In genomic region chr11:79087238-79087956, GRCh38 we compare ENCODE assay signal across 13 cellular contexts.
DNase-seq lines count a peak whose midpoint lies in the region; ATAC-seq and TF ChIP-seq lines count a peak whose summit lies in the region.
"Had no signal": no experiment of that assay in that cellular context is flagged by ENCODE, and none has a peak within 500 bp of the region (broad histone marks: within the 10 kb centered on the region; RNA-seq: fewer than 3 reads in every experiment).

No MANE protein-coding gene starts in this region.

- H3K36me3 Mint-ChIP-seq in nephron (ENCODE audit: low read depth) = no peaks in the 10 kb centered on the region

- peak overlapping the region; percentile 82 to 94 (median 93) for H3K27ac Mint-ChIP-seq in nephron
- H3K27ac Mint-ChIP-seq: activated CD4-positive, alpha-beta memory T cell treated with anti-CD3 and anti-CD28 coated beads, Interleukin-2, amount 10 ng/mL, durations not matched to agents 7 days and 5 days had no signal

- peak overlapping the region in 2 of 3 experiments; percentile 16 to 41 for H3K4me3 Mint-ChIP-seq in nephron
- H3K4me3 Mint-ChIP-seq: activated CD4-positive, alpha-beta memory T cell treated with anti-CD3 and anti-CD28 coated beads, Interleukin-2, amount 10 ng/mL, durations not matched to agents 7 days and 5 days had no signal

- H3K27me3 Mint-ChIP-seq in nephron (ENCODE audit: low read depth) = peaks cover 8% of the 10 kb centered on the region
- H3K27me3 Mint-ChIP-seq: activated CD4-positive, alpha-beta memory T cell treated with anti-CD3 and anti-CD28 coated beads, Interleukin-2, amount 10 ng/mL, durations not matched to agents 7 days and 5 days had no signal

- DNase-seq in COLO829 (ENCODE audit: low spot score) (peak; percentile 74), NCI-H69 (lab: John Stamatoyannopoulos, UW) (peak; percentile 29), activated T-cell treated with anti-CD3 and anti-CD28 coated beads for 4 hours (no peak), NCI-H1930 (lab: John Stamatoyannopoulos, UW) (no peak), NCI-H524 (lab: John Stamatoyannopoulos, UW) (no peak)
- DNase-seq in stimulated activated CD4-positive, alpha-beta T cell treated with anti-CD3 and anti-CD28 coated beads, Interleukin-4, amount 100 ng/mL, for 4 hours = no peak
- DNase-seq: activated CD4-positive, alpha-beta memory T cell treated with anti-CD3 and anti-CD28 coated beads, Interleukin-2, amount 10 ng/mL, durations not matched to agents 7 days and 5 days; central memory CD4-positive, alpha-beta T cell; COR-L47; left cardiac atrium; stimulated activated CD4-positive, alpha-beta T cell treated with anti-CD3 and anti-CD28 coated beads, Interleukin-15, amount 100 ng/mL, for 24 hours had no signal

- TF ChIP-seq CTCF in nephron (IDR thresholded peaks at IDR 0.05; ENCODE audit: unreplicated experiment in 3 of 3) = no peak

- peak; percentile 24 for ATAC-seq in esophagus mucosa
- ATAC-seq: left cardiac atrium had no signal

- H3K9me3 Mint-ChIP-seq in nephron = no peaks in the 10 kb centered on the region
- H3K9me3 Mint-ChIP-seq: activated CD4-positive, alpha-beta memory T cell treated with anti-CD3 and anti-CD28 coated beads, Interleukin-2, amount 10 ng/mL, durations not matched to agents 7 days and 5 days had no signal

- H3K4me1 Mint-ChIP-seq in nephron = peaks cover 88% of the 10 kb centered on the region
- H3K4me1 Mint-ChIP-seq: activated CD4-positive, alpha-beta memory T cell treated with anti-CD3 and anti-CD28 coated beads, Interleukin-2, amount 10 ng/mL, durations not matched to agents 7 days and 5 days had no signal

Comparison
In these comparisons a context has a peak if more than half of its experiments do, and no peak if none do; other contexts are left out.
1. DNase-seq: peak in COLO829 (single experiment) and NCI-H69 (single experiment); none in stimulated activated CD4-positive, alpha-beta T cell treated with anti-CD3 and anti-CD28 coated beads, Interleukin-4, amount 100 ng/mL, for 4 hours (0 of 2), activated T-cell treated with anti-CD3 and anti-CD28 coated beads for 4 hours (single experiment), NCI-H1930 (0 of 2) and NCI-H524 (0 of 2).